8 cellular contexts compared by ENCODE assay signal in the genomic region with DNA sequence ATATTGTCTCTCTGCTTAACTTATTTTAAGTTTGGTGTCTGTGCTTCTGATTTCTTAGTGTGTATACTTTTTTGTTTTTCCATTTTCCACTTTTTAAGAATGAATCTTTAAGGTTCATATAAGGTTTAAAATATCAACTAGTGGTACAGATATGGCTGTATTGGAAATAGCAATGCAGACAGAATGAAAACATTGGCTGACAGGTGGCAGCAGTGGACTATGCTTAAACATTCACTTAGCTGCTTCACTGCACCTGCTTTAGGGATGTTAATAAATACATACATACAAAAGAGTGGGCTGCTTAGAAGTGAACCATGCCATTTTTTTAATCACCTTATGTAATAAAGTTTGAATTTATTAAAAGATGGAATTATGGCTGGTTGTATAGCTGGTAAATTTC.
DNase-seq lines count a peak whose midpoint lies in the region; ATAC-seq and TF ChIP-seq lines count a peak whose summit lies in the region.

No MANE protein-coding gene starts in this region.

- H3K27me3 ChIP-seq in SU-DHL-6 (ENCODE audit: low read length): no peaks in the 10 kb centered on the region

- H3K36me3 ChIP-seq in SU-DHL-6 (ENCODE audit: low read length): peaks cover 12% of the 10 kb centered on the region; the same call in 1 of the 2 replicates

- H3K27me3 Mint-ChIP-seq in memory B cell: no peaks in the 10 kb centered on the region

- DNase-seq in stimulated activated naive CD4-positive, alpha-beta T cell (lab: John Stamatoyannopoulos, UW): peak in 5 of 6 experiments; percentile 20 to 53 (median 24)
- DNase-seq in stimulated activated naive CD4-positive, alpha-beta T cell treated with Interleukin-2 at 50 U/mL for 16 hours (lab: John Stamatoyannopoulos, UW): no peak
- DNase-seq in memory B cell (ENCODE audit: low spot score in 2 of 2): peak in 1 of 2 donors; percentile 45
- DNase-seq in GOT3 (lab: John Stamatoyannopoulos, UW): no peak
- DNase-seq in GF-D8 (lab: John Stamatoyannopoulos, UW): no peak

- no peak overlapping the region for H3K27ac ChIP-seq in SU-DHL-6 (ENCODE audit: low read depth, low read length)

- ATAC-seq in HG03175 (IDR thresholded peaks at IDR 0.05; ENCODE audit: unreplicated experiment): peak; percentile 75
- peak; percentile 82 for ATAC-seq in memory B cell (ENCODE audit: low read depth)
- ATAC-seq in GM19455 (IDR thresholded peaks at IDR 0.05; ENCODE audit: unreplicated experiment): no peak

- H3K9me3 Mint-ChIP-seq in memory B cell: no peaks in the 10 kb centered on the region

- H3K9me3 ChIP-seq in SU-DHL-6 (ENCODE audit: insufficient read depth, low read length): no peaks in the 10 kb centered on the region

- H3F3A ChIP-seq in SU-DHL-6 (ENCODE audit: insufficient read depth): no peaks in the 10 kb centered on the region

- peak; percentile 25 for TF ChIP-seq CTCF in SU-DHL-6 (IDR thresholded peaks at IDR 0.05; ENCODE audit: insufficient read depth, low read length, poor library complexity, severe bottlenecking)

- peaks cover 32% of the 10 kb centered on the region for H3K36me3 Mint-ChIP-seq in memory B cell

- no peaks in the 10 kb centered on the region for H4K20me1 ChIP-seq in SU-DHL-6 (ENCODE audit: low read depth, low read length)

- H3K4me3 Mint-ChIP-seq in memory B cell: no peak overlapping the region

- no peak overlapping the region for H3K27ac Mint-ChIP-seq in memory B cell

- no peak overlapping the region for H2AFZ ChIP-seq in SU-DHL-6 (ENCODE audit: low read depth, low read length, severe bottlenecking)

- H3K4me1 Mint-ChIP-seq in memory B cell: peaks cover 24% of the 10 kb centered on the region

- no peaks in the 10 kb centered on the region for H3K9me2 ChIP-seq in SU-DHL-6 (replicated peaks; ENCODE audit: insufficient read depth, low read length)

- no peak overlapping the region for H3K4me3 ChIP-seq in SU-DHL-6 (ENCODE audit: insufficient read depth, low read length, poor library complexity, severe bottlenecking)

- H3K79me2 ChIP-seq in SU-DHL-6 (ENCODE audit: insufficient read depth, low read length): no peaks in the 10 kb centered on the region

- H3K9ac ChIP-seq in SU-DHL-6 (ENCODE audit: low read length): no peak overlapping the region

- H3K4me2 ChIP-seq in SU-DHL-6 (ENCODE audit: low read depth, low read length, poor library complexity, severe bottlenecking): no peak overlapping the region

Comparison
In these comparisons a context has a peak if more than half of its experiments do, and no peak if none do; other contexts are left out.
1. DNase-seq: peak in stimulated activated naive CD4-positive, alpha-beta T cell (5 of 6); none in stimulated activated naive CD4-positive, alpha-beta T cell treated with Interleukin-2 at 50 U/mL for 16 hours (single experiment), GOT3 (single experiment) and GF-D8 (single experiment).